ENCODE assay signal across 9 cellular contexts in genomic region chr14:60637490-60638452, GRCh38. TPM values are rescaled to one million over a fixed set of nuclear protein-coding genes. Genes with fewer than 3 reads are reported as not detected.
DNase-seq lines count a peak whose midpoint lies in the region; ATAC-seq and TF ChIP-seq lines count a peak whose summit lies in the region.
"Had no signal": no experiment of that assay in that cellular context is flagged by ENCODE, and none has a peak within 500 bp of the region (broad histone marks: within the 10 kb centered on the region; RNA-seq: fewer than 3 reads in every experiment).

No MANE protein-coding gene starts in this region.

- no peak for TF ChIP-seq CTCF in Caco-2 (IDR thresholded peaks at IDR 0.05; ENCODE audit: insufficient read depth in 1 of 2, low read depth in 1 of 2, low read length in 1 of 2, severe bottlenecking in 1 of 2, unreplicated experiment in 1 of 2)

- CTCF ChIA-PET in Caco-2 (lab: Charles Lee), result no interaction called here

- H3K36me3 Mint-ChIP-seq in stimulated activated effector memory CD8-positive, alpha-beta T cell treated with anti-CD3 and anti-CD28 coated beads, Interleukin-12 subunit alpha, Interleukin-12 subunit beta, amount 100 ng/mL, for 72 hours, result no peaks in the 10 kb centered on the region
- no peaks in the 10 kb centered on the region for H3K36me3 Mint-ChIP-seq in Caco-2 (ENCODE audit: insufficient read depth, unreplicated experiment)

- H3K27me3 ChIP-seq in adipocyte (replicated peaks; ENCODE audit: control insufficient read depth, insufficient read depth, low read length) (no peaks in the 10 kb centered on the region), Caco-2 (replicated peaks; ENCODE audit: control insufficient read depth, insufficient read depth, low read length) (no peaks in the 10 kb centered on the region)

- BruUV-seq in Caco-2 (replicated peaks; lab: Mats Ljungman, UMichigan), result no TSS peak

- H3K4me3 Mint-ChIP-seq in stimulated activated effector memory CD8-positive, alpha-beta T cell treated with anti-CD3 and anti-CD28 coated beads, Interleukin-12 subunit alpha, Interleukin-12 subunit beta, amount 100 ng/mL, for 72 hours, result peak overlapping the region; percentile 48
- no peak overlapping the region for H3K4me3 Mint-ChIP-seq in Caco-2 (ENCODE audit: unreplicated experiment)

- H3K36me3 ChIP-seq in adipocyte (ENCODE audit: control insufficient read depth, insufficient read depth, low read length, severe bottlenecking) (peaks cover 9% of the 10 kb centered on the region), Caco-2 (ENCODE audit: control insufficient read depth, insufficient read depth, low read length) (no peaks in the 10 kb centered on the region)
- H3K36me3 ChIP-seq: neutrophil had no signal

- H3K4me1 ChIP-seq in adipocyte (ENCODE audit: control insufficient read depth, insufficient read depth, low read length), result peaks cover 13% of the 10 kb centered on the region
- H3K4me1 ChIP-seq in Caco-2, result no peaks in the 10 kb centered on the region

- peak; percentile 36 for ATAC-seq in stimulated activated effector memory CD8-positive, alpha-beta T cell treated with anti-CD3 and anti-CD28 coated beads, Interleukin-12 subunit alpha, Interleukin-12 subunit beta, amount 100 ng/mL, for 72 hours

- POLR2A ChIA-PET in Caco-2 (lab: Charles Lee), result no interaction called here

- peaks cover 13% of the 10 kb centered on the region for H3K4me1 Mint-ChIP-seq in stimulated activated effector memory CD8-positive, alpha-beta T cell treated with anti-CD3 and anti-CD28 coated beads, Interleukin-12 subunit alpha, Interleukin-12 subunit beta, amount 100 ng/mL, for 72 hours
- H3K4me1 Mint-ChIP-seq in Caco-2 (ENCODE audit: low read depth, unreplicated experiment), result no peaks in the 10 kb centered on the region

- H3K9me3 ChIP-seq in adipocyte (ENCODE audit: control insufficient read depth, low read length) (no peaks in the 10 kb centered on the region), Caco-2 (no peaks in the 10 kb centered on the region)
- H3K9me3 ChIP-seq: neutrophil had no signal

- intact Hi-C loops in Caco-2 (cut with micrococcal nuclease; ENCODE audit: unreplicated experiment), result no loop called here

- peak overlapping the region; percentile 83 for H3K9ac ChIP-seq in adipocyte (ENCODE audit: low read length)

- DNase-seq in LHCN-M2 (ENCODE audit: low read depth) (peak; percentile 72), adipocyte (ENCODE audit: low read depth) (no peak), NCI-H1930 (lab: John Stamatoyannopoulos, UW) (no peak), UCSD-AML1 (lab: John Stamatoyannopoulos, UW; ENCODE audit: unreplicated experiment) (no peak), Caco-2 (no peak)
- no peak for DNase-seq in stimulated activated effector memory CD8-positive, alpha-beta T cell treated with anti-CD3 and anti-CD28 coated beads, Interleukin-12 subunit alpha, Interleukin-12 subunit beta, amount 100 ng/mL, for 72 hours (ENCODE audit: low spot score in 2 of 2)
- DNase-seq: MM.1S had no signal

- H3K4me3 ChIP-seq in adipocyte (ENCODE audit: low read length) (peak overlapping the region; percentile 70), iPS-11a (ENCODE audit: low read depth, low read length) (peak overlapping the region; percentile 35), Caco-2 (ENCODE audit: low read depth, low read length) (no peak overlapping the region)

- H3K27ac Mint-ChIP-seq in stimulated activated effector memory CD8-positive, alpha-beta T cell treated with anti-CD3 and anti-CD28 coated beads, Interleukin-12 subunit alpha, Interleukin-12 subunit beta, amount 100 ng/mL, for 72 hours, result no peak overlapping the region
- H3K27ac Mint-ChIP-seq in Caco-2 (ENCODE audit: unreplicated experiment), result no peak overlapping the region

- H3K27me3 Mint-ChIP-seq in Caco-2 (ENCODE audit: insufficient read depth, unreplicated experiment), result peaks cover 11% of the 10 kb centered on the region

- no peaks in the 10 kb centered on the region for H3K9me3 Mint-ChIP-seq in stimulated activated effector memory CD8-positive, alpha-beta T cell treated with anti-CD3 and anti-CD28 coated beads, Interleukin-12 subunit alpha, Interleukin-12 subunit beta, amount 100 ng/mL, for 72 hours
- no peaks in the 10 kb centered on the region for H3K9me3 Mint-ChIP-seq in Caco-2 (ENCODE audit: unreplicated experiment)

RNA-seq across cellular contexts. Expression of gene SIX1, which starts 11.5 kb away (rescaled TPM):
- total RNA-seq in LHCN-M2 (2014; rRNA removed) (156 and 183 TPM in 2 replicates), Caco-2 (2022) (0.26 and 0.32 TPM in 2 replicates)
- 68.4 TPM for polyA plus RNA-seq in LHCN-M2 (2012)

Comparison
In these comparisons a context has a peak if more than half of its experiments do, and no peak if none do; other contexts are left out.
1. RNA of gene SIX1, which starts 11.5 kb away (total RNA-seq): 156 to 183 TPM in LHCN-M2; 0.26 to 0.32 TPM in Caco-2; every median in the first group is over 100 times any median in the second.